ENCODE assay signal across 11 cellular contexts in the genomic region with DNA sequence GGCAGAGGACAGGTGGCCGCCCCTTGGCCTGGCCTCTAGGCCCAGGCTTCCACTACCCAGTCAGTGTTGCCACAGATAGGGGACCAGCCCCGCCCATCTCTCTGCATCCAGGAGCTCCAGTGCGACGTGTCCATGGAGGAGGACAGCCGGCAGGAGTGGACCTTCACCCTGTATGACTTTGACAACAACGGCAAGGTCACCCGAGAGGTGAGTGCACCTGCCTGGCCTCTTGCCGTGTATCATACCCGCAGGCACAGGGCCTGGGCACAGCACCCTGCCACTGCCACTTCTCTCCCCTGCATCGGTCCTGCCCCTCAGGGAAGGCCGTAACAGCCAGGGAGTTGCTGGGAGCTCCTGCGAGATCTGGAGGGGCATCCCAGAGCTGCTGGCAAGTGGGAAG. TPM values are rescaled to one million over a fixed set of nuclear protein-coding genes. Genes with fewer than 3 reads are reported as not detected.
"Had no signal": no experiment of that assay in that cellular context is flagged by ENCODE, and none has a peak within 500 bp of the region (broad histone marks: within the 10 kb centered on the region; RNA-seq: fewer than 3 reads in every experiment).

No MANE protein-coding gene starts in this region.

- H3K9me3 ChIP-seq: HAP-1 had no signal

- FAIRE-seq: K562 had no signal

- H3K4me2 ChIP-seq: GM23338 had no signal

- ATAC-seq: GM23338, HCT116, K562 had no signal

- H3K36me3 ChIP-seq: HAP-1 had no signal

- H3K4me1 ChIP-seq: HAP-1 had no signal

- H3K4me3 ChIP-seq: GM23338, HAP-1, K562 had no signal

- DNase-seq: H7, HFFc6, IMR-90, KG1 had no signal

- H2AFZ ChIP-seq: GM23338 had no signal

- H3K27ac ChIP-seq: HL-60 had no signal

RNA-seq across cellular contexts. Expression of a gene that starts 55.7 kb away (rescaled TPM):
- total RNA-seq: GM23338, H4, H7, HFFc6, HT1080, IMR-90 had no signal
- polyA plus RNA-seq: GM23338, IMR-90, K562 had no signal
